17 cellular contexts compared by ENCODE assay signal in genomic region chr12:57047981-57048380, GRCh38. TPM values are rescaled to one million over a fixed set of nuclear protein-coding genes. Genes with fewer than 3 reads are reported as not detected.
A peak's percentile ranks its signal among the peaks of the same experiment; 100 is the strongest.
DNase-seq lines count a peak whose midpoint lies in the region; ATAC-seq and TF ChIP-seq lines count a peak whose summit lies in the region.
"Had no signal": no experiment of that assay in that cellular context is flagged by ENCODE, and none has a peak within 500 bp of the region (broad histone marks: within the 10 kb centered on the region; RNA-seq: fewer than 3 reads in every experiment).

No MANE protein-coding gene starts in this region.

- H3K4me1 Mint-ChIP-seq in activated T-helper 2 cell treated with anti-CD3 and anti-CD28 coated beads, Interferon-gamma antibody, Interleukin-2, Interleukin-4, amounts not matched to agents 10 μg/mL and 5 μg/mL and 100 μg/mL, durations not matched to agents 14 hours and 24 hours and 36 hours (ENCODE audit: low read depth) = peaks cover 45% of the 10 kb centered on the region

- peak overlapping the region in 3 of 10 experiments; percentile 22 to 32 (median 31); a peak in 5 of 20 replicates for H3K4me3 ChIP-seq in BLaER1 treated with 17β-estradiol and CSF1 and Interleukin-3, amounts not matched to agents 10 nM and 100 nM
- peak overlapping the region; percentile 83 to 84 for H3K4me3 ChIP-seq in mucosa of rectum (ENCODE audit: low read length in 2 of 2)
- no peak overlapping the region for H3K4me3 ChIP-seq in left ventricle myocardium inferior
- H3K4me3 ChIP-seq: MG63, right lobe of liver had no signal

- no peaks in the 10 kb centered on the region for H3K27me3 ChIP-seq in BLaER1 treated with 17β-estradiol and CSF1 and Interleukin-3, amounts not matched to agents 10 nM and 100 nM
- H3K27me3 ChIP-seq in mucosa of rectum (ENCODE audit: control insufficient read depth in 2 of 2, insufficient read depth in 2 of 2, low read length in 2 of 2) (no peaks in the 10 kb centered on the region), left ventricle myocardium inferior (ENCODE audit: low read depth) (peaks cover 46% of the 10 kb centered on the region)
- H3K27me3 ChIP-seq: MG63, right lobe of liver had no signal

- peak overlapping the region; percentile 87 for H3K27ac Mint-ChIP-seq in activated T-helper 2 cell treated with anti-CD3 and anti-CD28 coated beads, Interferon-gamma antibody, Interleukin-2, Interleukin-4, amounts not matched to agents 10 μg/mL and 5 μg/mL and 100 μg/mL, durations not matched to agents 14 hours and 24 hours and 36 hours
- H3K27ac Mint-ChIP-seq: H9 had no signal

- peak; percentile 68 for DNase-seq in ELR (ENCODE audit: low read depth)
- DNase-seq in activated T-helper 2 cell treated with anti-CD3 and anti-CD28 coated beads, Interferon-gamma antibody, Interleukin-2, Interleukin-4, amounts not matched to agents 10 μg/mL and 5 μg/mL and 100 μg/mL, durations not matched to agents 14 hours and 24 hours and 36 hours (ENCODE audit: low spot score) = no peak
- DNase-seq in left ventricle myocardium inferior = no peak
- DNase-seq in RKO (ENCODE audit: low spot score) = no peak
- DNase-seq in activated gamma-delta T cell (lab: John Stamatoyannopoulos, UW) = no peak
- DNase-seq: amygdala; H9; MG63; NCI-H748 treated with DMSO at 0.1 percent for 48 hours; right lobe of liver; stimulated activated CD4-positive, alpha-beta T cell treated with anti-CD3 and anti-CD28 coated beads, Interleukin-4, amount 100 ng/mL, for 4 hours had no signal

- no peak overlapping the region for H3K4me3 Mint-ChIP-seq in activated T-helper 2 cell treated with anti-CD3 and anti-CD28 coated beads, Interferon-gamma antibody, Interleukin-2, Interleukin-4, amounts not matched to agents 10 μg/mL and 5 μg/mL and 100 μg/mL, durations not matched to agents 14 hours and 24 hours and 36 hours (ENCODE audit: low read depth)
- H3K4me3 Mint-ChIP-seq: H9 had no signal

- H3K36me3 ChIP-seq in BLaER1 treated with 17β-estradiol and CSF1 and Interleukin-3, amounts not matched to agents 10 nM and 100 nM = no peaks in the 10 kb centered on the region
- H3K36me3 ChIP-seq in mucosa of rectum (ENCODE audit: control insufficient read depth in 2 of 2, insufficient read depth in 2 of 2, low read length in 2 of 2) (peaks cover 18 to 23% of the 10 kb centered on the region in 2 donors), left ventricle myocardium inferior (no peaks in the 10 kb centered on the region)
- H3K36me3 ChIP-seq: MG63, right lobe of liver had no signal

- no peaks in the 10 kb centered on the region for H3K9me3 ChIP-seq in BLaER1 treated with 17β-estradiol and CSF1 and Interleukin-3, amounts not matched to agents 10 nM and 100 nM (replicated peaks in 1 of 11)
- no peaks in the 10 kb centered on the region for H3K9me3 ChIP-seq in mucosa of rectum (ENCODE audit: control insufficient read depth in 2 of 2, low read length in 2 of 2)
- H3K9me3 ChIP-seq in left ventricle myocardium inferior (replicated peaks) = no peaks in the 10 kb centered on the region
- H3K9me3 ChIP-seq: MG63, right lobe of liver had no signal

- no peaks in the 10 kb centered on the region for H3K27me3 Mint-ChIP-seq in activated T-helper 2 cell treated with anti-CD3 and anti-CD28 coated beads, Interferon-gamma antibody, Interleukin-2, Interleukin-4, amounts not matched to agents 10 μg/mL and 5 μg/mL and 100 μg/mL, durations not matched to agents 14 hours and 24 hours and 36 hours (ENCODE audit: low read depth)

- peaks cover 9 to 57% (median 40%) of the 10 kb centered on the region in 10 experiments; a peak in 18 of 20 replicates for H3K4me1 ChIP-seq in BLaER1 treated with 17β-estradiol and CSF1 and Interleukin-3, amounts not matched to agents 10 nM and 100 nM
- H3K4me1 ChIP-seq in mucosa of rectum (ENCODE audit: control insufficient read depth in 2 of 2, insufficient read depth in 2 of 2, low read length in 2 of 2) (peaks cover 29 to 40% of the 10 kb centered on the region in 2 donors), left ventricle myocardium inferior (no peaks in the 10 kb centered on the region)
- H3K4me1 ChIP-seq: right lobe of liver had no signal

- H4K20me1 ChIP-seq in BLaER1 treated with 17β-estradiol and CSF1 and Interleukin-3, amounts not matched to agents 10 nM and 100 nM = no peaks in the 10 kb centered on the region; a peak in 1 of 22 replicates

- peak overlapping the region; percentile 15 to 95 (median 89); a peak in 19 of 22 replicates for H3K4me2 ChIP-seq in BLaER1 treated with 17β-estradiol and CSF1 and Interleukin-3, amounts not matched to agents 10 nM and 100 nM

- no peaks in the 10 kb centered on the region for H3K9me3 Mint-ChIP-seq in activated T-helper 2 cell treated with anti-CD3 and anti-CD28 coated beads, Interferon-gamma antibody, Interleukin-2, Interleukin-4, amounts not matched to agents 10 μg/mL and 5 μg/mL and 100 μg/mL, durations not matched to agents 14 hours and 24 hours and 36 hours
- H3K9me3 Mint-ChIP-seq: H9 had no signal

- TF ChIP-seq CTCF in left ventricle myocardium inferior (IDR thresholded peaks at IDR 0.05; ENCODE audit: borderline replicate concordance) = no peak

- no peak for ATAC-seq in HG02571 (IDR thresholded peaks at IDR 0.05; ENCODE audit: unreplicated experiment)
- ATAC-seq: esophagus mucosa had no signal

- H3K9ac ChIP-seq in BLaER1 treated with 17β-estradiol and CSF1 and Interleukin-3, amounts not matched to agents 10 nM and 100 nM = peak overlapping the region in 4 of 11 experiments; percentile 32 to 65 (median 48); a peak in 6 of 22 replicates
- peak overlapping the region; percentile 34 to 77 for H3K9ac ChIP-seq in mucosa of rectum (ENCODE audit: low read depth in 1 of 2, low read length in 2 of 2)

- peak overlapping the region in 10 of 11 experiments; percentile 15 to 81 (median 52); a peak in 17 of 22 replicates for H3K27ac ChIP-seq in BLaER1 treated with 17β-estradiol and CSF1 and Interleukin-3, amounts not matched to agents 10 nM and 100 nM
- H3K27ac ChIP-seq in mucosa of rectum (ENCODE audit: low read depth in 2 of 2, low read length in 2 of 2) (peak overlapping the region; percentile 78 to 86), left ventricle myocardium inferior (replicated peaks) (no peak overlapping the region)
- H3K27ac ChIP-seq: right lobe of liver had no signal

- peaks cover 5% of the 10 kb centered on the region for H3K36me3 Mint-ChIP-seq in activated T-helper 2 cell treated with anti-CD3 and anti-CD28 coated beads, Interferon-gamma antibody, Interleukin-2, Interleukin-4, amounts not matched to agents 10 μg/mL and 5 μg/mL and 100 μg/mL, durations not matched to agents 14 hours and 24 hours and 36 hours (ENCODE audit: low read depth)

- intact Hi-C loops in activated T-helper 2 cell treated with anti-CD3 and anti-CD28 coated beads, Interferon-gamma antibody, Interleukin-2, Interleukin-4, amounts not matched to agents 10 μg/mL and 5 μg/mL and 100 μg/mL, durations not matched to agents 14 hours and 24 hours and 36 hours (cut with micrococcal nuclease) = loop anchor here (2.0 to 5.0 kb wide), 2 partner anchors 17 to 36 kb away; no protein-coding TSS in a partner anchor
- intact Hi-C loops in left ventricle myocardium inferior (cut with micrococcal nuclease) = no loop called here

RNA-seq across cellular contexts. Expression of gene MYO1A, which starts 1.9 kb away (rescaled TPM):
- total RNA-seq in activated T-helper 2 cell treated with anti-CD3 and anti-CD28 coated beads, Interferon-gamma antibody, Interleukin-2, Interleukin-4, amounts not matched to agents 10 μg/mL and 5 μg/mL and 100 μg/mL, durations not matched to agents 14 hours and 24 hours and 36 hours = 2.4 and 4.2 TPM in 2 replicates
- total RNA-seq in left ventricle myocardium inferior = not detected

RNA-seq across cellular contexts. Expression of gene NEMP1, which starts 30.6 kb away (rescaled TPM):
- total RNA-seq in activated T-helper 2 cell treated with anti-CD3 and anti-CD28 coated beads, Interferon-gamma antibody, Interleukin-2, Interleukin-4, amounts not matched to agents 10 μg/mL and 5 μg/mL and 100 μg/mL, durations not matched to agents 14 hours and 24 hours and 36 hours = 79.8 and 86.7 TPM in 2 replicates
- total RNA-seq in left ventricle myocardium inferior = 3.3 TPM

RNA-seq across cellular contexts. Expression of gene TAC3, which starts 31.7 kb away (rescaled TPM):
- total RNA-seq in activated T-helper 2 cell treated with anti-CD3 and anti-CD28 coated beads, Interferon-gamma antibody, Interleukin-2, Interleukin-4, amounts not matched to agents 10 μg/mL and 5 μg/mL and 100 μg/mL, durations not matched to agents 14 hours and 24 hours and 36 hours = not detected in 2 replicates
- not detected for total RNA-seq in left ventricle myocardium inferior
- total RNA-seq: esophagus mucosa; liver; right lobe of liver; T-helper 2 cell treated with Interferon-gamma antibody and Interleukin-4, amounts not matched to agents 100 ng/mL and 5 ng/mL, for 36 hours had no signal

RNA-seq across cellular contexts. Expression of gene NAB2, which starts 40.9 kb away (rescaled TPM):
- 72.8 and 74.7 TPM in 2 replicates for total RNA-seq in activated T-helper 2 cell treated with anti-CD3 and anti-CD28 coated beads, Interferon-gamma antibody, Interleukin-2, Interleukin-4, amounts not matched to agents 10 μg/mL and 5 μg/mL and 100 μg/mL, durations not matched to agents 14 hours and 24 hours and 36 hours
- total RNA-seq in left ventricle myocardium inferior = 10.1 TPM

RNA-seq across cellular contexts. Expression of gene ZBTB39, which starts 41.6 kb away (rescaled TPM):
- 10.5 and 10.6 TPM in 2 replicates for total RNA-seq in activated T-helper 2 cell treated with anti-CD3 and anti-CD28 coated beads, Interferon-gamma antibody, Interleukin-2, Interleukin-4, amounts not matched to agents 10 μg/mL and 5 μg/mL and 100 μg/mL, durations not matched to agents 14 hours and 24 hours and 36 hours
- 2.7 TPM for total RNA-seq in left ventricle myocardium inferior

Comparison
In these comparisons a context has a peak if more than half of its experiments do, and no peak if none do; other contexts are left out.
1. RNA of gene NEMP1, which starts 30.6 kb away (total RNA-seq): 79.8 to 86.7 TPM in activated T-helper 2 cell treated with anti-CD3 and anti-CD28 coated beads, Interferon-gamma antibody, Interleukin-2, Interleukin-4, amounts not matched to agents 10 μg/mL and 5 μg/mL and 100 μg/mL, durations not matched to agents 14 hours and 24 hours and 36 hours; 3.3 TPM in left ventricle myocardium inferior (single experiment); every median in the first group is over 10 times any median in the second.